1 cellular context compared by ENCODE assay signal in the genomic region with DNA sequence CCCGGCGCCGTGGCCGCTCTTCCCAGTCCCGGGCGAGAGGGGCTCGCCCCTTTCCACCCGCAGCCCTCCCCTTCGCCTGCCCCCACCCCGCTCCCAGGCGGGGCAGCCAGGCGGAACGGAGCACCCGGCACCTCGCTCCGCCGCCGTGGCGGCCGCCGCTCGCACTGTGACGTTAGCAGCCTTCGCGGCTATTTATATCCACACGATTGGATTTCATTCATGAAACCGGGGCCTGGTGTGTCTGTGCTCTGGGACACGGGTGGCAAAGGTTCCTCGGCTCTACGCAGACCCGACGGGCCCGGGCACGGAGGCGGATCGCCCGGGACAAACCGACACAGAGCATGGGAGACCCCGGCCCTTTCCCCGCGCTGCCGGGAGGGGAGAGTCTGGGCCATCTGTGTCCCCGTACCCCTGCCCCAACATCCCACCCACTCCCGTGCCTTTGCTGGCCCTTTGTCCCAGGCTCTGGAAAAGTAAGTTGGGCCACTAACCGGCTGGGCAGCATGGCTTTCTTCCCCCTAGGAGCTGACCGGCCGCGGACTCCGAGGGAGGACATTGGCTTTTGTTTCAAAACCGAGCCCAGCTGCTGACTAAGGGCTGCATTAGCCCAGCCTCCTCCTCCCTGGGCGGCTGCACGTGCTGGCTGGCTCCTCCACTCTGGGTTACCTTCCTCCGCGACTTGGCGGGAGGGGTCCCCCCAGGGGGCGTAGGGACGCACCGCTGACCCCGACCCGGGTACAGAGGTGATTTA.
TF ChIP-seq lines count a peak whose summit lies in the region.

A gene with protein sequence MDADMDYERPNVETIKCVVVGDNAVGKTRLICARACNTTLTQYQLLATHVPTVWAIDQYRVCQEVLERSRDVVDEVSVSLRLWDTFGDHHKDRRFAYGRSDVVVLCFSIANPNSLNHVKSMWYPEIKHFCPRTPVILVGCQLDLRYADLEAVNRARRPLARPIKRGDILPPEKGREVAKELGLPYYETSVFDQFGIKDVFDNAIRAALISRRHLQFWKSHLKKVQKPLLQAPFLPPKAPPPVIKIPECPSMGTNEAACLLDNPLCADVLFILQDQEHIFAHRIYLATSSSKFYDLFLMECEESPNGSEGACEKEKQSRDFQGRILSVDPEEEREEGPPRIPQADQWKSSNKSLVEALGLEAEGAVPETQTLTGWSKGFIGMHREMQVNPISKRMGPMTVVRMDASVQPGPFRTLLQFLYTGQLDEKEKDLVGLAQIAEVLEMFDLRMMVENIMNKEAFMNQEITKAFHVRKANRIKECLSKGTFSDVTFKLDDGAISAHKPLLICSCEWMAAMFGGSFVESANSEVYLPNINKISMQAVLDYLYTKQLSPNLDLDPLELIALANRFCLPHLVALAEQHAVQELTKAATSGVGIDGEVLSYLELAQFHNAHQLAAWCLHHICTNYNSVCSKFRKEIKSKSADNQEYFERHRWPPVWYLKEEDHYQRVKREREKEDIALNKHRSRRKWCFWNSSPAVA (minus strand): TSS at position 27 of the 751 bp plus-strand sequence. CDS start 32,643 bp downstream, outside the sequence.

TF ChIP-seq in HEK293, 187 proteins besides CTCF, POLR2A, EP300 and RAD21 (continued from another document and continues in another):
- TF ChIP-seq ZBTB20 (tag by site-specific recombination; IDR thresholded peaks at IDR 0.05) (peak; percentile 87), SP2 (tag by site-specific recombination; IDR thresholded peaks at IDR 0.05) (peak; percentile 29), MEIS1 (CRISPR knock-in tag; IDR thresholded peaks at IDR 0.05; ENCODE audit: borderline replicate concordance) (no peak), ZBTB17 (tag by site-specific recombination; IDR thresholded peaks at IDR 0.05) (peak; percentile 24; the same call in 1 of the 2 replicates), ZNF394 (tag by site-specific recombination; IDR thresholded peaks at IDR 0.05; ENCODE audit: borderline replicate concordance) (peak; percentile 49; the same call in 1 of the 2 replicates), OSR2 (tag by site-specific recombination; IDR thresholded peaks at IDR 0.05) (peak; percentile 36), ZNF660 (tag by site-specific recombination; IDR thresholded peaks at IDR 0.05) (peak; percentile 26; the same call in 1 of the 2 replicates), KLF10 (tag by site-specific recombination; IDR thresholded peaks at IDR 0.05) (peak; percentile 92), ZNF561 (tag by site-specific recombination; IDR thresholded peaks at IDR 0.05; ENCODE audit: borderline replicate concordance) (0 out of 2 replicates have a peak, but pooled peaks have one; percentile 44), ZNF140 (tag by site-specific recombination; IDR thresholded peaks at IDR 0.05) (no peak), ZXDB (tag by site-specific recombination; IDR thresholded peaks at IDR 0.05) (peak; percentile 69), HOXC10 (CRISPR knock-in tag; IDR thresholded peaks at IDR 0.05) (no peak), ZEB2 (tag by site-specific recombination; IDR thresholded peaks at IDR 0.05) (peak; percentile 69; the same call in 1 of the 2 replicates), ZNF501 (tag by site-specific recombination; IDR thresholded peaks at IDR 0.05) (peak; percentile 84), ZNF211 (tag by site-specific recombination; IDR thresholded peaks at IDR 0.05; ENCODE audit: low read depth) (no peak), ZBTB8A (tag by site-specific recombination; IDR thresholded peaks at IDR 0.05) (peak; percentile 49), ZNF585B (tag by site-specific recombination; IDR thresholded peaks at IDR 0.05) (no peak), SP3 (tag by site-specific recombination; IDR thresholded peaks at IDR 0.05) (peak; percentile 48), ZNF133 (tag by site-specific recombination; IDR thresholded peaks at IDR 0.05) (no peak), GLIS1 (tag by site-specific recombination; IDR thresholded peaks at IDR 0.05) (peak; percentile 84), ZBTB48 (tag by site-specific recombination; IDR thresholded peaks at IDR 0.05) (0 out of 2 replicates have a peak, but pooled peaks have one; percentile 22), MYNN (tag by site-specific recombination; IDR thresholded peaks at IDR 0.05; ENCODE audit: borderline replicate concordance) (no peak), ZNF600 (tag by site-specific recombination; IDR thresholded peaks at IDR 0.05) (0 out of 2 replicates have a peak, but pooled peaks have one; percentile 33), WT1 (tag by site-specific recombination; IDR thresholded peaks at IDR 0.05) (peak; percentile 53; the same call in 1 of the 2 replicates), ZNF335 (tag by site-specific recombination; conservative IDR thresholded peaks at IDR 0.05) (peak; percentile 20; the same call in 1 of the 2 replicates), ZNF670 (tag by site-specific recombination; IDR thresholded peaks at IDR 0.05; ENCODE audit: low read depth) (no peak), ZFP3 (tag by site-specific recombination; IDR thresholded peaks at IDR 0.05; ENCODE audit: low read depth) (no peak), ZNF433 (tag by site-specific recombination; IDR thresholded peaks at IDR 0.05; ENCODE audit: low read depth) (no peak), ZSCAN23 (tag by site-specific recombination; IDR thresholded peaks at IDR 0.05) (no peak), IKZF3 (tag by site-specific recombination; IDR thresholded peaks at IDR 0.05) (0 out of 2 replicates have a peak, but pooled peaks have one; percentile 61), ZNF391 (tag by site-specific recombination; IDR thresholded peaks at IDR 0.05; ENCODE audit: borderline replicate concordance, low read depth) (0 out of 2 replicates have a peak, but pooled peaks have one; percentile 43)
- TF ChIP-seq, protein P1, sequence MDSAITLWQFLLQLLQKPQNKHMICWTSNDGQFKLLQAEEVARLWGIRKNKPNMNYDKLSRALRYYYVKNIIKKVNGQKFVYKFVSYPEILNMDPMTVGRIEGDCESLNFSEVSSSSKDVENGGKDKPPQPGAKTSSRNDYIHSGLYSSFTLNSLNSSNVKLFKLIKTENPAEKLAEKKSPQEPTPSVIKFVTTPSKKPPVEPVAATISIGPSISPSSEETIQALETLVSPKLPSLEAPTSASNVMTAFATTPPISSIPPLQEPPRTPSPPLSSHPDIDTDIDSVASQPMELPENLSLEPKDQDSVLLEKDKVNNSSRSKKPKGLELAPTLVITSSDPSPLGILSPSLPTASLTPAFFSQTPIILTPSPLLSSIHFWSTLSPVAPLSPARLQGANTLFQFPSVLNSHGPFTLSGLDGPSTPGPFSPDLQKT (IDR thresholded peaks at IDR 0.05; ENCODE audit: borderline replicate concordance, low read depth, low read length): no peak
- TF ChIP-seq, protein P2, sequence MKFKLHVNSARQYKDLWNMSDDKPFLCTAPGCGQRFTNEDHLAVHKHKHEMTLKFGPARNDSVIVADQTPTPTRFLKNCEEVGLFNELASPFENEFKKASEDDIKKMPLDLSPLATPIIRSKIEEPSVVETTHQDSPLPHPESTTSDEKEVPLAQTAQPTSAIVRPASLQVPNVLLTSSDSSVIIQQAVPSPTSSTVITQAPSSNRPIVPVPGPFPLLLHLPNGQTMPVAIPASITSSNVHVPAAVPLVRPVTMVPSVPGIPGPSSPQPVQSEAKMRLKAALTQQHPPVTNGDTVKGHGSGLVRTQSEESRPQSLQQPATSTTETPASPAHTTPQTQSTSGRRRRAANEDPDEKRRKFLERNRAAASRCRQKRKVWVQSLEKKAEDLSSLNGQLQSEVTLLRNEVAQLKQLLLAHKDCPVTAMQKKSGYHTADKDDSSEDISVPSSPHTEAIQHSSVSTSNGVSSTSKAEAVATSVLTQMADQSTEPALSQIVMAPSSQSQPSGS (tag by site-specific recombination; IDR thresholded peaks at IDR 0.05; ENCODE audit: low read depth): peak; percentile 19; the same call in 1 of the 2 replicates
- TF ChIP-seq, protein P3, sequence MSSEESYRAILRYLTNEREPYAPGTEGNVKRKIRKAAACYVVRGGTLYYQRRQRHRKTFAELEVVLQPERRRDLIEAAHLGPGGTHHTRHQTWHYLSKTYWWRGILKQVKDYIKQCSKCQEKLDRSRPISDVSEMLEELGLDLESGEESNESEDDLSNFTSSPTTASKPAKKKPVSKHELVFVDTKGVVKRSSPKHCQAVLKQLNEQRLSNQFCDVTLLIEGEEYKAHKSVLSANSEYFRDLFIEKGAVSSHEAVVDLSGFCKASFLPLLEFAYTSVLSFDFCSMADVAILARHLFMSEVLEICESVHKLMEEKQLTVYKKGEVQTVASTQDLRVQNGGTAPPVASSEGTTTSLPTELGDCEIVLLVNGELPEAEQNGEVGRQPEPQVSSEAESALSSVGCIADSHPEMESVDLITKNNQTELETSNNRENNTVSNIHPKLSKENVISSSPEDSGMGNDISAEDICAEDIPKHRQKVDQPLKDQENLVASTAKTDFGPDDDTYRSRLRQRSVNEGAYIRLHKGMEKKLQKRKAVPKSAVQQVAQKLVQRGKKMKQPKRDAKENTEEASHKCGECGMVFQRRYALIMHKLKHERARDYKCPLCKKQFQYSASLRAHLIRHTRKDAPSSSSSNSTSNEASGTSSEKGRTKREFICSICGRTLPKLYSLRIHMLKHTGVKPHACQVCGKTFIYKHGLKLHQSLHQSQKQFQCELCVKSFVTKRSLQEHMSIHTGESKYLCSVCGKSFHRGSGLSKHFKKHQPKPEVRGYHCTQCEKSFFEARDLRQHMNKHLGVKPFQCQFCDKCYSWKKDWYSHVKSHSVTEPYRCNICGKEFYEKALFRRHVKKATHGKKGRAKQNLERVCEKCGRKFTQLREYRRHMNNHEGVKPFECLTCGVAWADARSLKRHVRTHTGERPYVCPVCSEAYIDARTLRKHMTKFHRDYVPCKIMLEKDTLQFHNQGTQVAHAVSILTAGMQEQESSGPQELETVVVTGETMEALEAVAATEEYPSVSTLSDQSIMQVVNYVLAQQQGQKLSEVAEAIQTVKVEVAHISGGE (tag by site-specific recombination; conservative IDR thresholded peaks at IDR 0.05; ENCODE audit: low read depth): peak; percentile 65
- TF ChIP-seq, protein P4, sequence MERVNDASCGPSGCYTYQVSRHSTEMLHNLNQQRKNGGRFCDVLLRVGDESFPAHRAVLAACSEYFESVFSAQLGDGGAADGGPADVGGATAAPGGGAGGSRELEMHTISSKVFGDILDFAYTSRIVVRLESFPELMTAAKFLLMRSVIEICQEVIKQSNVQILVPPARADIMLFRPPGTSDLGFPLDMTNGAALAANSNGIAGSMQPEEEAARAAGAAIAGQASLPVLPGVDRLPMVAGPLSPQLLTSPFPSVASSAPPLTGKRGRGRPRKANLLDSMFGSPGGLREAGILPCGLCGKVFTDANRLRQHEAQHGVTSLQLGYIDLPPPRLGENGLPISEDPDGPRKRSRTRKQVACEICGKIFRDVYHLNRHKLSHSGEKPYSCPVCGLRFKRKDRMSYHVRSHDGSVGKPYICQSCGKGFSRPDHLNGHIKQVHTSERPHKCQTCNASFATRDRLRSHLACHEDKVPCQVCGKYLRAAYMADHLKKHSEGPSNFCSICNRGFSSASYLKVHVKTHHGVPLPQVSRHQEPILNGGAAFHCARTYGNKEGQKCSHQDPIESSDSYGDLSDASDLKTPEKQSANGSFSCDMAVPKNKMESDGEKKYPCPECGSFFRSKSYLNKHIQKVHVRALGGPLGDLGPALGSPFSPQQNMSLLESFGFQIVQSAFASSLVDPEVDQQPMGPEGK (tag by site-specific recombination; IDR thresholded peaks at IDR 0.05): peak; percentile 48; the same call in 1 of the 2 replicates
- TF ChIP-seq, protein P5, sequence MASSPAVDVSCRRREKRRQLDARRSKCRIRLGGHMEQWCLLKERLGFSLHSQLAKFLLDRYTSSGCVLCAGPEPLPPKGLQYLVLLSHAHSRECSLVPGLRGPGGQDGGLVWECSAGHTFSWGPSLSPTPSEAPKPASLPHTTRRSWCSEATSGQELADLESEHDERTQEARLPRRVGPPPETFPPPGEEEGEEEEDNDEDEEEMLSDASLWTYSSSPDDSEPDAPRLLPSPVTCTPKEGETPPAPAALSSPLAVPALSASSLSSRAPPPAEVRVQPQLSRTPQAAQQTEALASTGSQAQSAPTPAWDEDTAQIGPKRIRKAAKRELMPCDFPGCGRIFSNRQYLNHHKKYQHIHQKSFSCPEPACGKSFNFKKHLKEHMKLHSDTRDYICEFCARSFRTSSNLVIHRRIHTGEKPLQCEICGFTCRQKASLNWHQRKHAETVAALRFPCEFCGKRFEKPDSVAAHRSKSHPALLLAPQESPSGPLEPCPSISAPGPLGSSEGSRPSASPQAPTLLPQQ (tag by site-specific recombination; IDR thresholded peaks at IDR 0.05): peak; percentile 65; the same call in 1 of the 2 replicates
- TF ChIP-seq, protein P6, sequence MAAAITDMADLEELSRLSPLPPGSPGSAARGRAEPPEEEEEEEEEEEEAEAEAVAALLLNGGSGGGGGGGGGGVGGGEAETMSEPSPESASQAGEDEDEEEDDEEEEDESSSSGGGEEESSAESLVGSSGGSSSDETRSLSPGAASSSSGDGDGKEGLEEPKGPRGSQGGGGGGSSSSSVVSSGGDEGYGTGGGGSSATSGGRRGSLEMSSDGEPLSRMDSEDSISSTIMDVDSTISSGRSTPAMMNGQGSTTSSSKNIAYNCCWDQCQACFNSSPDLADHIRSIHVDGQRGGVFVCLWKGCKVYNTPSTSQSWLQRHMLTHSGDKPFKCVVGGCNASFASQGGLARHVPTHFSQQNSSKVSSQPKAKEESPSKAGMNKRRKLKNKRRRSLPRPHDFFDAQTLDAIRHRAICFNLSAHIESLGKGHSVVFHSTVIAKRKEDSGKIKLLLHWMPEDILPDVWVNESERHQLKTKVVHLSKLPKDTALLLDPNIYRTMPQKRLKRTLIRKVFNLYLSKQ (tag by site-specific recombination; IDR thresholded peaks at IDR 0.05; ENCODE audit: borderline replicate concordance): no peak
- TF ChIP-seq, protein P7, sequence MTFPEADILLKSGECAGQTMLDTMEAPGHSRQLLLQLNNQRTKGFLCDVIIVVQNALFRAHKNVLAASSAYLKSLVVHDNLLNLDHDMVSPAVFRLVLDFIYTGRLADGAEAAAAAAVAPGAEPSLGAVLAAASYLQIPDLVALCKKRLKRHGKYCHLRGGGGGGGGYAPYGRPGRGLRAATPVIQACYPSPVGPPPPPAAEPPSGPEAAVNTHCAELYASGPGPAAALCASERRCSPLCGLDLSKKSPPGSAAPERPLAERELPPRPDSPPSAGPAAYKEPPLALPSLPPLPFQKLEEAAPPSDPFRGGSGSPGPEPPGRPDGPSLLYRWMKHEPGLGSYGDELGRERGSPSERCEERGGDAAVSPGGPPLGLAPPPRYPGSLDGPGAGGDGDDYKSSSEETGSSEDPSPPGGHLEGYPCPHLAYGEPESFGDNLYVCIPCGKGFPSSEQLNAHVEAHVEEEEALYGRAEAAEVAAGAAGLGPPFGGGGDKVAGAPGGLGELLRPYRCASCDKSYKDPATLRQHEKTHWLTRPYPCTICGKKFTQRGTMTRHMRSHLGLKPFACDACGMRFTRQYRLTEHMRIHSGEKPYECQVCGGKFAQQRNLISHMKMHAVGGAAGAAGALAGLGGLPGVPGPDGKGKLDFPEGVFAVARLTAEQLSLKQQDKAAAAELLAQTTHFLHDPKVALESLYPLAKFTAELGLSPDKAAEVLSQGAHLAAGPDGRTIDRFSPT (tag by site-specific recombination; IDR thresholded peaks at IDR 0.05): 0 out of 2 replicates have a peak, but pooled peaks have one; percentile 39
